Comparison of ENCODE assay signal across 16 cellular contexts in the genomic region with DNA sequence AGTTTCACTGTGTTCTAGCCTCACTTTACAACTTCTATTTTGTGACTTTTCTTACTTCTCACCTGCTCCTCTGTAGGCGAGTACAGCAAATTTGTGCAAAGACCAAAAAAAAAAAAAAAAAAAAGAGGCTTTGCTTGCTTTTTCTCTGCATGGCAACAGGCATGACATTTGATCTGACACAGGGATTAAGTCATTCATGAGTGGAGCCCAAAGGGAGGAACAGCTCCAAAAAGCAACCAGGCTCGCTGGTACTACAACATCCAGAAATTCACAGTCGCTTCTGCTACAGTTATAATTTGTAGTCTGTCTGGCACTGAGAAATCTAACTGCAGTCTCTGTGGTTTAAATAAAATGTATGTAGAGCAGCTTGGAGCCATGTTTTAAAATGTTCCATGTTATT. TPM values are rescaled to one million over a fixed set of nuclear protein-coding genes. Genes with fewer than 3 reads are reported as not detected.
DNase-seq lines count a peak whose midpoint lies in the region; ATAC-seq and TF ChIP-seq lines count a peak whose summit lies in the region.
"Had no signal": no experiment of that assay in that cellular context is flagged by ENCODE, and none has a peak within 500 bp of the region (broad histone marks: within the 10 kb centered on the region; RNA-seq: fewer than 3 reads in every experiment).

No MANE protein-coding gene starts in this region.

- TF ChIP-seq CTCF in natural killer cell (IDR thresholded peaks at IDR 0.05) (no peak), brain microvascular endothelial cell (IDR thresholded peaks at IDR 0.05; ENCODE audit: low read depth, low read length, missing control alignments) (no peak)

- intact Hi-C loops in natural killer cell (cut with micrococcal nuclease) = no loop called here

- in situ Hi-C loops in brain microvascular endothelial cell (cut with HindIII; ENCODE audit: low pct_ligation_motif_present, low sequenced_read_pairs) = no loop called here

- WGBS in neuronal stem cell (ENCODE audit: extremely low coverage in 2 of 2, insufficient read length in 2 of 2, insufficient replicate concordance in 1 of 2), 2 donors = no CpG with 5 or more reads among the region's 3 CpGs

- H3K36me3 ChIP-seq in BLaER1 = no peaks in the 10 kb centered on the region
- H3K36me3 ChIP-seq in neuronal stem cell (replicated peaks in 1 of 2; ENCODE audit: control insufficient read depth in 2 of 2, insufficient read depth in 2 of 2, low read length in 2 of 2) = no peaks in the 10 kb centered on the region
- no peaks in the 10 kb centered on the region for H3K36me3 ChIP-seq in brain microvascular endothelial cell (replicated peaks)

- H3K23ac ChIP-seq in neuronal stem cell (ENCODE audit: low read depth, low read length, poor library complexity) = no peak overlapping the region

- CTCF ChIA-PET in HEK293T (lab: Yijun Ruan, JAX) = no interaction called here

- H3K9ac ChIP-seq in BLaER1 (no peak overlapping the region), neuronal stem cell (ENCODE audit: low read depth, low read length, poor library complexity) (no peak overlapping the region)

- no peak overlapping the region for H2BK120ac ChIP-seq in neuronal stem cell (ENCODE audit: low read depth, low read length)

- H3K27ac Mint-ChIP-seq in natural killer cell = no peak overlapping the region
- H3K27ac Mint-ChIP-seq: CD4-positive, alpha-beta T cell; progenitor cell of endocrine pancreas; stimulated activated memory B cell treated with anti-CD40 and anti-IgM and Interleukin-4, amounts not matched to agents 10 μg/mL and 1 μg/mL and 100 μg/mL, for 72 hours had no signal

- H3K14ac ChIP-seq in neuronal stem cell (ENCODE audit: low read length) = no peak overlapping the region

- peak overlapping the region; percentile 69 for H3K27ac ChIP-seq in BLaER1
- H3K27ac ChIP-seq in neuronal stem cell (replicated peaks; ENCODE audit: low read length) = no peak overlapping the region
- H3K27ac ChIP-seq in brain microvascular endothelial cell = no peak overlapping the region

- H3K79me1 ChIP-seq in neuronal stem cell (ENCODE audit: low read depth, low read length) = no peaks in the 10 kb centered on the region

- no peaks in the 10 kb centered on the region for H3K4me1 Mint-ChIP-seq in natural killer cell
- H3K4me1 Mint-ChIP-seq: stimulated activated memory B cell treated with anti-CD40 and anti-IgM and Interleukin-4, amounts not matched to agents 10 μg/mL and 1 μg/mL and 100 μg/mL, for 72 hours had no signal

- POLR2A ChIA-PET in HEK293T (lab: Yijun Ruan, JAX) = no interaction called here

- no peak overlapping the region for H3K4ac ChIP-seq in neuronal stem cell (ENCODE audit: low read length)

- H4K8ac ChIP-seq in neuronal stem cell (ENCODE audit: low read depth, low read length) = no peak overlapping the region

- H2BK12ac ChIP-seq in neuronal stem cell (ENCODE audit: low read length) = no peak overlapping the region

- no peaks in the 10 kb centered on the region for H3K9me3 Mint-ChIP-seq in natural killer cell
- H3K9me3 Mint-ChIP-seq: CD4-positive, alpha-beta T cell; stimulated activated memory B cell treated with anti-CD40 and anti-IgM and Interleukin-4, amounts not matched to agents 10 μg/mL and 1 μg/mL and 100 μg/mL, for 72 hours had no signal

- H3K4me3 Mint-ChIP-seq in natural killer cell = no peak overlapping the region
- H3K4me3 Mint-ChIP-seq: CD4-positive, alpha-beta T cell; stimulated activated memory B cell treated with anti-CD40 and anti-IgM and Interleukin-4, amounts not matched to agents 10 μg/mL and 1 μg/mL and 100 μg/mL, for 72 hours had no signal

- H3K4me1 ChIP-seq in BLaER1 (peaks cover 60% of the 10 kb centered on the region), neuronal stem cell (ENCODE audit: control insufficient read depth in 2 of 2, insufficient read depth in 1 of 2, low read depth in 1 of 2, low read length in 2 of 2) (peaks cover 0 to 10% of the 10 kb centered on the region in 2 donors)

- no peak overlapping the region for H2BK5ac ChIP-seq in neuronal stem cell (ENCODE audit: low read length)

- H3K4me2 ChIP-seq in BLaER1 = peak overlapping the region; percentile 59
- no peak overlapping the region for H3K4me2 ChIP-seq in neuronal stem cell (ENCODE audit: insufficient read depth, low read length, poor library complexity, severe bottlenecking)

- H2AK5ac ChIP-seq in neuronal stem cell (ENCODE audit: low read depth, low read length) = no peak overlapping the region

- H3K36me3 Mint-ChIP-seq in natural killer cell = no peaks in the 10 kb centered on the region
- H3K36me3 Mint-ChIP-seq: stimulated activated memory B cell treated with anti-CD40 and anti-IgM and Interleukin-4, amounts not matched to agents 10 μg/mL and 1 μg/mL and 100 μg/mL, for 72 hours had no signal

- H4K91ac ChIP-seq in neuronal stem cell (ENCODE audit: low read depth, low read length, poor library complexity) = no peak overlapping the region

- no peaks in the 10 kb centered on the region for H4K20me1 ChIP-seq in BLaER1

- H3K4me3 ChIP-seq in BLaER1 (no peak overlapping the region), neuronal stem cell (ENCODE audit: low read length in 2 of 2) (no peak overlapping the region), brain microvascular endothelial cell (ENCODE audit: low read depth, low read length) (no peak overlapping the region)

- H3K27me3 Mint-ChIP-seq in natural killer cell (ENCODE audit: low read depth in 2 of 2) = peaks cover 20 to 30% of the 10 kb centered on the region in 2 donors

- H3K27me3 ChIP-seq in BLaER1 (no peaks in the 10 kb centered on the region), neuronal stem cell (ENCODE audit: control insufficient read depth in 3 of 3, insufficient read depth in 3 of 3, low read depth in 1 of 3, low read length in 3 of 3) (no peaks in the 10 kb centered on the region), brain microvascular endothelial cell (replicated peaks) (no peaks in the 10 kb centered on the region)

- H2AFZ ChIP-seq in neuronal stem cell (ENCODE audit: low read length) = peak overlapping the region; percentile 66

- no peak overlapping the region for H2BK15ac ChIP-seq in neuronal stem cell (ENCODE audit: low read length)

- no peak overlapping the region for H3K18ac ChIP-seq in neuronal stem cell (ENCODE audit: low read length)

- no peak for ATAC-seq in natural killer cell
- no peak for ATAC-seq in GM19467 (IDR thresholded peaks at IDR 0.05; ENCODE audit: unreplicated experiment)
- ATAC-seq: stimulated activated memory B cell treated with anti-CD40 and anti-IgM and Interleukin-4, amounts not matched to agents 10 μg/mL and 1 μg/mL and 100 μg/mL, for 72 hours had no signal

- DNase-seq in HEK293T (ENCODE audit: extremely low spot score) = peak; percentile 12
- DNase-seq in astrocyte of the hippocampus (ENCODE audit: low read depth, low spot score) = peak; percentile 21
- no peak for DNase-seq in neuronal stem cell (ENCODE audit: low spot score)
- no peak for DNase-seq in natural killer cell
- no peak for DNase-seq in brain microvascular endothelial cell
- DNase-seq in NCI-H2081 treated with DMSO at 0.1 percent for 48 hours (lab: John Stamatoyannopoulos, UW) = no peak
- DNase-seq: activated CD8-positive, alpha-beta memory T cell treated with anti-CD3 and anti-CD28 coated beads for 24 hours; CD4-positive, alpha-beta T cell; central memory CD4-positive, alpha-beta T cell; erythroblast; NCI-H526; stimulated activated CD4-positive, alpha-beta T cell treated with anti-CD3 and anti-CD28 coated beads, Interleukin-4, amount 100 ng/mL, for 1 hour had no signal

- H3K9me3 ChIP-seq in BLaER1 = no peaks in the 10 kb centered on the region
- no peaks in the 10 kb centered on the region for H3K9me3 ChIP-seq in neuronal stem cell (replicated peaks in 1 of 2; ENCODE audit: control insufficient read depth in 2 of 2, insufficient read depth in 1 of 2, low read depth in 1 of 2, low read length in 2 of 2)

TF ChIP-seq in HEK293T, 16 proteins besides CTCF, POLR2A, EP300 and RAD21:
- TF ChIP-seq ZNF384 (IDR thresholded peaks at IDR 0.05) (peak; percentile 82), ARNT (IDR thresholded peaks at IDR 0.05) (no peak), FOXA1 (IDR thresholded peaks at IDR 0.05) (no peak), TARDBP (IDR thresholded peaks at IDR 0.05) (no peak), CTBP1 (IDR thresholded peaks at IDR 0.05; ENCODE audit: borderline replicate concordance) (no peak)
- TF ChIP-seq, protein P1, sequence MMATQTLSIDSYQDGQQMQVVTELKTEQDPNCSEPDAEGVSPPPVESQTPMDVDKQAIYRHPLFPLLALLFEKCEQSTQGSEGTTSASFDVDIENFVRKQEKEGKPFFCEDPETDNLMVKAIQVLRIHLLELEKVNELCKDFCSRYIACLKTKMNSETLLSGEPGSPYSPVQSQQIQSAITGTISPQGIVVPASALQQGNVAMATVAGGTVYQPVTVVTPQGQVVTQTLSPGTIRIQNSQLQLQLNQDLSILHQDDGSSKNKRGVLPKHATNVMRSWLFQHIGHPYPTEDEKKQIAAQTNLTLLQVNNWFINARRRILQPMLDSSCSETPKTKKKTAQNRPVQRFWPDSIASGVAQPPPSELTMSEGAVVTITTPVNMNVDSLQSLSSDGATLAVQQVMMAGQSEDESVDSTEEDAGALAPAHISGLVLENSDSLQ (IDR thresholded peaks at IDR 0.05) = no peak

RNA-seq across cellular contexts. Expression of a gene that starts 31.7 kb away (rescaled TPM):
- polyA plus RNA-seq in neuronal stem cell (2013, experiment 1 of 2) = 0.03 TPM
- 0.03 TPM for polyA plus RNA-seq in neuronal stem cell (2013, experiment 2 of 2)
- not detected for total RNA-seq in natural killer cell
- total RNA-seq: CD4-positive, alpha-beta T cell had no signal

Comparison
In these comparisons a context has a peak if more than half of its experiments do, and no peak if none do; other contexts are left out.
1. DNase-seq: peak in HEK293T (single experiment) and astrocyte of the hippocampus (single experiment); none in neuronal stem cell (single experiment), natural killer cell (single experiment), brain microvascular endothelial cell (single experiment) and NCI-H2081 treated with DMSO at 0.1 percent for 48 hours (single experiment).